Comparison of ENCODE assay signal across 16 cellular contexts in the genomic region with DNA sequence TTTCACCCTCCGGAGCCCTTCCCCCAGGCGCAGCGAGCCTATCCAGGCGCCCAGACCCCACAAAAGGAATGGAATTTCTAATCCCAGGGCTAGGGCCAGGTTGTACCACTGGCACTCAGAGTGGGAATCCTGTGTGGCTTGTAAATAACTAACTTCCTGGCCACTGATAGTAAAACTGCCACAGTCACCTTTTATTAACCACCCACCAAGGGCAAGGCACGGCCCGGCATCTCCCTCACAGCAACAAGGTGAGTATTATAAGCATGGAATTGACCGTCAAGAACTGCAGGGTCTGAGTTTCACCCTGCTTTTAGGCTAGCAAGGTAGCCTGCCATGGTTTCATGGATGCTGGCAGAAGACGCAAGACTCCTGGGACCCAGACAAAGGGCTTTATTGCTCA. TPM values are rescaled to one million over a fixed set of nuclear protein-coding genes. Genes with fewer than 3 reads are reported as not detected.
DNase-seq lines count a peak whose midpoint lies in the region; ATAC-seq and TF ChIP-seq lines count a peak whose summit lies in the region.
"Had no signal": no experiment of that assay in that cellular context is flagged by ENCODE, and none has a peak within 500 bp of the region (broad histone marks: within the 10 kb centered on the region; RNA-seq: fewer than 3 reads in every experiment).

No MANE protein-coding gene starts in this region.

- H3K4me1 ChIP-seq in osteoblast (ENCODE audit: insufficient read depth, low read length) = peaks cover 11% of the 10 kb centered on the region
- H3K4me1 ChIP-seq in OCI-LY7 (ENCODE audit: insufficient read depth, low read length, poor library complexity, severe bottlenecking) = no peaks in the 10 kb centered on the region
- H3K4me1 ChIP-seq: Peyer's patch had no signal

- ATAC-seq in left colon (peak; percentile 27), HG03097 (IDR thresholded peaks at IDR 0.05; ENCODE audit: low FRiP score, unreplicated experiment) (no peak)

- intact Hi-C loops in left colon (cut with DNase I, micrococcal nuclease) = no loop called here
- intact Hi-C loops in OCI-LY7 (cut with micrococcal nuclease; ENCODE audit: unreplicated experiment) = no loop called here

- H3K36me3 ChIP-seq in osteoblast (ENCODE audit: insufficient read depth, low read length) (no peaks in the 10 kb centered on the region), OCI-LY7 (ENCODE audit: insufficient read depth, low read length) (no peaks in the 10 kb centered on the region)
- H3K36me3 ChIP-seq: Peyer's patch had no signal

- no peaks in the 10 kb centered on the region for H3K9me2 ChIP-seq in OCI-LY7 (ENCODE audit: insufficient read depth, low read length)

- POLR2A ChIA-PET in OCI-LY7 (lab: Charles Lee) = no interaction called here

- H3K4me3 ChIP-seq in osteoblast (ENCODE audit: insufficient read depth, low read length) = no peak overlapping the region
- H3K4me3 ChIP-seq in OCI-LY7 (ENCODE audit: low read depth, low read length, poor library complexity, severe bottlenecking) = no peak overlapping the region
- H3K4me3 ChIP-seq: Peyer's patch had no signal

- no TSS peak for BruUV-seq in OCI-LY7 (replicated peaks; lab: Mats Ljungman, UMichigan)

- H3K9me3 ChIP-seq in osteoblast (ENCODE audit: low read depth, low read length) (no peaks in the 10 kb centered on the region), OCI-LY7 (ENCODE audit: low read length) (no peaks in the 10 kb centered on the region)
- H3K9me3 ChIP-seq: Peyer's patch had no signal

- no peaks in the 10 kb centered on the region for H3K27me3 ChIP-seq in osteoblast (ENCODE audit: insufficient read depth, low read length)
- H3K27me3 ChIP-seq: Peyer's patch had no signal

- CTCF ChIA-PET in OCI-LY7 (lab: Charles Lee; ENCODE audit: unreplicated experiment) = no interaction called here

- H4K20me1 ChIP-seq in osteoblast (ENCODE audit: insufficient read depth, low read length) = no peaks in the 10 kb centered on the region
- no peaks in the 10 kb centered on the region for H4K20me1 ChIP-seq in OCI-LY7 (ENCODE audit: insufficient read depth, low read length)

- H3K4me2 ChIP-seq in osteoblast (ENCODE audit: insufficient read depth, low read length) (no peak overlapping the region), OCI-LY7 (ENCODE audit: low read length) (no peak overlapping the region)

- DNase-seq in ELF-1 (ENCODE audit: low read depth, low spot score) = peak; percentile 43
- peak; percentile 11 for DNase-seq in LoVo (ENCODE audit: low spot score)
- DNase-seq in left colon = no peak
- peak; percentile 73 for DNase-seq in osteoblast (ENCODE audit: insufficient read length, low spot score, missing footprints)
- no peak for DNase-seq in GOT3 (lab: John Stamatoyannopoulos, UW)
- no peak for DNase-seq in OCI-LY7 (ENCODE audit: low spot score)
- no peak for DNase-seq in kidney tubule cell (ENCODE audit: low spot score)
- DNase-seq: C1 segment of cervical spinal cord, DMS 273 treated with DMSO at 0.1 percent for 48 hours, KBM-7, NCI-H1436 treated with DMSO at 0.1 percent for 48 hours, NCI-H2029 treated with DMSO at 0.1 percent for 48 hours, NCI-H510A, Peyer's patch, SHP77 had no signal

- H3K27ac ChIP-seq in osteoblast (ENCODE audit: low read depth, low read length) (no peak overlapping the region), OCI-LY7 (ENCODE audit: low read depth, low read length, poor library complexity, severe bottlenecking) (no peak overlapping the region)
- H3K27ac ChIP-seq: Peyer's patch had no signal

- H3K79me2 ChIP-seq in osteoblast (ENCODE audit: insufficient read depth, low read length) (no peaks in the 10 kb centered on the region), OCI-LY7 (ENCODE audit: insufficient read depth, low read depth, low read length) (no peaks in the 10 kb centered on the region)

- TF ChIP-seq CTCF in osteoblast (IDR thresholded peaks at IDR 0.05; ENCODE audit: extremely low read depth, low read depth, low read length) (no peak), OCI-LY7 (conservative IDR thresholded peaks at IDR 0.05; ENCODE audit: low read length) (no peak)

- H2AFZ ChIP-seq in osteoblast (ENCODE audit: low read length) = no peak overlapping the region
- no peak overlapping the region for H2AFZ ChIP-seq in OCI-LY7 (ENCODE audit: low read length)

RNA-seq across cellular contexts. Expression of gene SPOCK2, which starts 51.1 kb away (rescaled TPM):
- total RNA-seq in left colon (1 to 10 TPM; 2.3 to 4.5 TPM), osteoblast (0.36 and 0.59 TPM in 2 replicates), OCI-LY7 (2022) (6.3 and 7.5 TPM in 2 replicates)
- total RNA-seq in OCI-LY7 (2014; rRNA removed; shearing (Covaris generic)) = 0.76 and 2.2 TPM in 2 replicates

Comparison
In these comparisons a context has a peak if more than half of its experiments do, and no peak if none do; other contexts are left out.
1. DNase-seq: peak in ELF-1 (single experiment), LoVo (single experiment) and osteoblast (single experiment); none in left colon (0 of 2), GOT3 (single experiment), OCI-LY7 (single experiment) and kidney tubule cell (single experiment).